In genomic region chr2:195498176-195498575, GRCh38 we compare ENCODE assay signal across 9 cellular contexts.
DNase-seq lines count a peak whose midpoint lies in the region; ATAC-seq, FAIRE-seq and TF ChIP-seq lines count a peak whose summit lies in the region.
"Had no signal": no experiment of that assay in that cellular context is flagged by ENCODE, and none has a peak within 500 bp of the region (broad histone marks: within the 10 kb centered on the region; RNA-seq: fewer than 3 reads in every experiment).

No MANE protein-coding gene starts in this region.

- H3K4me1 Mint-ChIP-seq in stimulated activated naive B cell treated with anti-CD40 and anti-IgM and Interleukin-4, amounts not matched to agents 10 μg/mL and 1 μg/mL and 100 μg/mL, for 72 hours = peaks cover 12 to 14% of the 10 kb centered on the region in 2 donors

- no peak for TF ChIP-seq POLR2A in adrenal gland (IDR thresholded peaks at IDR 0.05)

- peak; percentile 71 for ATAC-seq in GM21786 (IDR thresholded peaks at IDR 0.05; ENCODE audit: unreplicated experiment)
- peak in 1 of 2 donors; percentile 46 for ATAC-seq in stimulated activated naive B cell treated with anti-CD40 and anti-IgM and Interleukin-4, amounts not matched to agents 10 μg/mL and 1 μg/mL and 100 μg/mL, for 72 hours (replicated peaks)
- no peak for ATAC-seq in GM21423 (IDR thresholded peaks at IDR 0.05; ENCODE audit: unreplicated experiment)

- no peak overlapping the region for H3K4me3 ChIP-seq in adrenal gland
- no peak overlapping the region for H3K4me3 ChIP-seq in liver (ENCODE audit: low read depth in 1 of 3, low read length in 3 of 3)

- no peak for FAIRE-seq in D721Med (lab: Jason Lieb, UNC)

- H3K36me3 Mint-ChIP-seq in stimulated activated naive B cell treated with anti-CD40 and anti-IgM and Interleukin-4, amounts not matched to agents 10 μg/mL and 1 μg/mL and 100 μg/mL, for 72 hours = no peaks in the 10 kb centered on the region
- H3K36me3 Mint-ChIP-seq: IgD-negative memory B cell had no signal

- H3K27me3 Mint-ChIP-seq in stimulated activated naive B cell treated with anti-CD40 and anti-IgM and Interleukin-4, amounts not matched to agents 10 μg/mL and 1 μg/mL and 100 μg/mL, for 72 hours = no peaks in the 10 kb centered on the region

- H3K36me3 ChIP-seq in adrenal gland (replicated peaks in 1 of 2) (no peaks in the 10 kb centered on the region), liver (ENCODE audit: control insufficient read depth in 4 of 4, insufficient read depth in 3 of 4, low read depth in 1 of 4, low read length in 3 of 4) (no peaks in the 10 kb centered on the region)

- H3K27me3 ChIP-seq in adrenal gland (no peaks in the 10 kb centered on the region), liver (ENCODE audit: control insufficient read depth in 4 of 4, insufficient read depth in 4 of 4, low read length in 3 of 4) (no peaks in the 10 kb centered on the region)

- H3K27ac ChIP-seq in adrenal gland (no peak overlapping the region), liver (ENCODE audit: low read depth in 1 of 2, low read length in 2 of 2) (no peak overlapping the region)

- intact Hi-C loops in adrenal gland (cut with DNase I) = loop anchor here in 1 of 2 donors (5.0 kb wide), 1 partner anchor 159 kb away; the partner anchor contains the start of gene SLC39A10

- no peak overlapping the region for H3K9ac ChIP-seq in liver (ENCODE audit: low read depth in 1 of 2, low read length in 2 of 2)

- no peak for DNase-seq in D721Med (ENCODE audit: insufficient read length, low spot score)
- peak; percentile 58 for DNase-seq in RPMI7951 (ENCODE audit: low read depth)
- DNase-seq in adrenal gland = peak; percentile 45 to 89 (median 69)
- DNase-seq in stimulated activated naive B cell treated with anti-CD40 and anti-IgM and Interleukin-4, amounts not matched to agents 10 μg/mL and 1 μg/mL and 100 μg/mL, for 72 hours = peak; percentile 10
- no peak for DNase-seq in C1 segment of cervical spinal cord (lab: John Stamatoyannopoulos, UW)

- no peak overlapping the region for H3K27ac Mint-ChIP-seq in stimulated activated naive B cell treated with anti-CD40 and anti-IgM and Interleukin-4, amounts not matched to agents 10 μg/mL and 1 μg/mL and 100 μg/mL, for 72 hours
- H3K27ac Mint-ChIP-seq: IgD-negative memory B cell had no signal

- peaks cover 0 to 1% of the 10 kb centered on the region in 2 donors for H3K9me3 Mint-ChIP-seq in stimulated activated naive B cell treated with anti-CD40 and anti-IgM and Interleukin-4, amounts not matched to agents 10 μg/mL and 1 μg/mL and 100 μg/mL, for 72 hours
- H3K9me3 Mint-ChIP-seq: IgD-negative memory B cell had no signal

- no peak overlapping the region for H3K4me3 Mint-ChIP-seq in stimulated activated naive B cell treated with anti-CD40 and anti-IgM and Interleukin-4, amounts not matched to agents 10 μg/mL and 1 μg/mL and 100 μg/mL, for 72 hours
- H3K4me3 Mint-ChIP-seq: IgD-negative memory B cell had no signal

- TF ChIP-seq CTCF in D721Med (IDR thresholded peaks at IDR 0.05; ENCODE audit: insufficient read depth, missing control alignments) (peak; percentile 11), adrenal gland (IDR thresholded peaks at IDR 0.05) (peak; percentile 28 to 68 (median 60)), liver (IDR thresholded peaks at IDR 0.05; ENCODE audit: low read depth, low read length, missing input control) (peak; percentile 59)

- H3K9me3 ChIP-seq in adrenal gland (replicated peaks in 1 of 3) (no peaks in the 10 kb centered on the region), liver (ENCODE audit: control insufficient read depth in 4 of 4, low read length in 3 of 4) (no peaks in the 10 kb centered on the region)

- TF ChIP-seq RAD21 in liver (IDR thresholded peaks at IDR 0.05) = peak; percentile 74 to 79

- no peaks in the 10 kb centered on the region for H3K4me1 ChIP-seq in adrenal gland (replicated peaks in 1 of 2)
- H3K4me1 ChIP-seq in liver (ENCODE audit: control insufficient read depth in 4 of 4, insufficient read depth in 4 of 4, low read length in 3 of 4) = no peaks in the 10 kb centered on the region

TF ChIP-seq in liver, 16 proteins besides CTCF, POLR2A, EP300 and RAD21:
- TF ChIP-seq ZBTB33 (IDR thresholded peaks at IDR 0.05) (no peak), GABPA (IDR thresholded peaks at IDR 0.05 in 1 of 2, conservative IDR thresholded peaks at IDR 0.05 in 1 of 2) (no peak), HNF4A (conservative IDR thresholded peaks at IDR 0.05) (no peak), NR2F2 (IDR thresholded peaks at IDR 0.05) (no peak), SP1 (IDR thresholded peaks at IDR 0.05) (no peak), FOXA1 (IDR thresholded peaks at IDR 0.05) (no peak), EGR1 (IDR thresholded peaks at IDR 0.05; ENCODE audit: low read depth in 2 of 2) (no peak), JUND (IDR thresholded peaks at IDR 0.05) (no peak), RXRA (IDR thresholded peaks at IDR 0.05) (no peak), YY1 (IDR thresholded peaks at IDR 0.05) (no peak), TAF1 (conservative IDR thresholded peaks at IDR 0.05) (no peak), MAX (IDR thresholded peaks at IDR 0.05) (no peak), FOXA2 (IDR thresholded peaks at IDR 0.05) (no peak), HNF4G (IDR thresholded peaks at IDR 0.05) (no peak)
- TF ChIP-seq, protein P1, sequence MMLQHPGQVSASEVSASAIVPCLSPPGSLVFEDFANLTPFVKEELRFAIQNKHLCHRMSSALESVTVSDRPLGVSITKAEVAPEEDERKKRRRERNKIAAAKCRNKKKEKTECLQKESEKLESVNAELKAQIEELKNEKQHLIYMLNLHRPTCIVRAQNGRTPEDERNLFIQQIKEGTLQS (IDR thresholded peaks at IDR 0.05) = no peak
- TF ChIP-seq, protein P2, sequence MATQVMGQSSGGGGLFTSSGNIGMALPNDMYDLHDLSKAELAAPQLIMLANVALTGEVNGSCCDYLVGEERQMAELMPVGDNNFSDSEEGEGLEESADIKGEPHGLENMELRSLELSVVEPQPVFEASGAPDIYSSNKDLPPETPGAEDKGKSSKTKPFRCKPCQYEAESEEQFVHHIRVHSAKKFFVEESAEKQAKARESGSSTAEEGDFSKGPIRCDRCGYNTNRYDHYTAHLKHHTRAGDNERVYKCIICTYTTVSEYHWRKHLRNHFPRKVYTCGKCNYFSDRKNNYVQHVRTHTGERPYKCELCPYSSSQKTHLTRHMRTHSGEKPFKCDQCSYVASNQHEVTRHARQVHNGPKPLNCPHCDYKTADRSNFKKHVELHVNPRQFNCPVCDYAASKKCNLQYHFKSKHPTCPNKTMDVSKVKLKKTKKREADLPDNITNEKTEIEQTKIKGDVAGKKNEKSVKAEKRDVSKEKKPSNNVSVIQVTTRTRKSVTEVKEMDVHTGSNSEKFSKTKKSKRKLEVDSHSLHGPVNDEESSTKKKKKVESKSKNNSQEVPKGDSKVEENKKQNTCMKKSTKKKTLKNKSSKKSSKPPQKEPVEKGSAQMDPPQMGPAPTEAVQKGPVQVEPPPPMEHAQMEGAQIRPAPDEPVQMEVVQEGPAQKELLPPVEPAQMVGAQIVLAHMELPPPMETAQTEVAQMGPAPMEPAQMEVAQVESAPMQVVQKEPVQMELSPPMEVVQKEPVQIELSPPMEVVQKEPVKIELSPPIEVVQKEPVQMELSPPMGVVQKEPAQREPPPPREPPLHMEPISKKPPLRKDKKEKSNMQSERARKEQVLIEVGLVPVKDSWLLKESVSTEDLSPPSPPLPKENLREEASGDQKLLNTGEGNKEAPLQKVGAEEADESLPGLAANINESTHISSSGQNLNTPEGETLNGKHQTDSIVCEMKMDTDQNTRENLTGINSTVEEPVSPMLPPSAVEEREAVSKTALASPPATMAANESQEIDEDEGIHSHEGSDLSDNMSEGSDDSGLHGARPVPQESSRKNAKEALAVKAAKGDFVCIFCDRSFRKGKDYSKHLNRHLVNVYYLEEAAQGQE (IDR thresholded peaks at IDR 0.05) = no peak

Comparison
In these comparisons a context has a peak if more than half of its experiments do, and no peak if none do; other contexts are left out.
1. DNase-seq: peak in RPMI7951 (single experiment), adrenal gland (7 of 7) and stimulated activated naive B cell treated with anti-CD40 and anti-IgM and Interleukin-4, amounts not matched to agents 10 μg/mL and 1 μg/mL and 100 μg/mL, for 72 hours (single experiment); none in D721Med (single experiment) and C1 segment of cervical spinal cord (0 of 14).
2. Peak in every context shown above with its lines, with median percentiles within 50 percentile points of each other: CTCF ChIP-seq.